Comparison of ENCODE assay signal across 1 cellular context in the genomic region with DNA sequence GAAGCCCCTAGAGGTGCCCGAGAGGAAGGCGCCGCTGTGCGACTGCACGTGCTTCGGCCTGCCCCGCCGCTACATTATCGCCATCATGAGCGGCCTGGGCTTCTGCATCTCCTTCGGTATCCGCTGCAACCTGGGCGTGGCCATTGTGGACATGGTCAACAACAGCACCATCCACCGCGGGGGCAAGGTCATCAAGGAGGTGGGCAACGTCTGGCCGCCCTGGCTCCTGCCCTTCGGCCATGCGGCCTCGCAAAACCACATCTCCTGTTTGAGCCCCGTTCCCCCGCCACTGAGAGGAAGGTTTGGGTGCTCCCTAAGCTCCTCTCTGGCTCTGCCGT.
A peak's percentile ranks its signal among the peaks of the same experiment; 100 is the strongest.
TF ChIP-seq lines count a peak whose summit lies in the region.

No MANE protein-coding gene starts in this region.

TF ChIP-seq in GM12878, 131 proteins besides CTCF, POLR2A, EP300 and RAD21:
- TF ChIP-seq SMAD5 (IDR thresholded peaks at IDR 0.05; ENCODE audit: low read depth) (no peak), BHLHE40 (IDR thresholded peaks at IDR 0.05; ENCODE audit: borderline replicate concordance in 1 of 2, low read depth in 2 of 2, low read length in 1 of 2) (peak in 1 of 2 experiments; percentile 48; a peak in 2 of 4 replicates)
TF ChIP-seq in GM12878: peak in this region for 1.
